In the genomic region with DNA sequence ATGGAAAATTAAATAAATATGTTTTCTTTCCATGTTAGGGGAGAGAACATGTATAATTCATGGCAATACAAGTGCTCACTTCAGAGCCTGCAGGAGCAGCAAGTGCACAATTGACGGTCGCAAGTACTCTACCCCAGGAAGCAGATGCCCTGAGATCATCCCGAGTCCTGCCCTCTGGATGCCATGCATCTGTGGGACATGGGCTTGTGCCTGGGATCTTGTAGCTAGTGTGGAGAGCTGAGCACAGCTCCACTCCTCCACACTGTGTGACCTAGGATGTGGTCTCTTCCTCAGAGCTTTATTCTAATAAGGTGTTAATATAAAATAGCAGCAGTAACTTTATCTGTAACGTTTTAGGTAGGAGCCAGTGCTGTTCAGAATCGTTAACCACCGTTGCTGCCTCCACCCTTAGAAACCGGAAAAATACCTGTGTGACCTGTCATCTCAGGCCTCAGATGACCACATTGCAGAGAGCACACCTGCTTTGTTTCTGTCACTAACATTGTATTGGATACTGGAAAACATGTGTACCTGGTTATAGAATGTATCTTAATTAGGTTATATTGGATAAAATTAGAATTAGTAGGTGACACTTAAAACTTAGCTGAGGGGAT, we compare ENCODE assay signal across 18 cellular contexts.
A peak's percentile ranks its signal among the peaks of the same experiment; 100 is the strongest.
DNase-seq lines count a peak whose midpoint lies in the region; ATAC-seq and TF ChIP-seq lines count a peak whose summit lies in the region.
"Had no signal": no experiment of that assay in that cellular context is flagged by ENCODE, and none has a peak within 500 bp of the region (broad histone marks: within the 10 kb centered on the region; RNA-seq: fewer than 3 reads in every experiment).

No MANE protein-coding gene starts in this region.

- ATAC-seq in GM18868 (IDR thresholded peaks at IDR 0.05; ENCODE audit: unreplicated experiment) = peak; percentile 6
- ATAC-seq in stimulated activated effector memory CD8-positive, alpha-beta T cell treated with anti-CD3 and anti-CD28 coated beads, Interleukin-12 subunit alpha, Interleukin-12 subunit beta, amount 100 ng/mL, for 72 hours = peak; percentile 50

- TF ChIP-seq CTCF in chondrocyte (IDR thresholded peaks at IDR 0.05) = no peak

- no peak overlapping the region for H3K27ac Mint-ChIP-seq in chondrocyte (ENCODE audit: unreplicated experiment)
- no peak overlapping the region for H3K27ac Mint-ChIP-seq in stimulated activated effector memory CD8-positive, alpha-beta T cell treated with anti-CD3 and anti-CD28 coated beads, Interleukin-12 subunit alpha, Interleukin-12 subunit beta, amount 100 ng/mL, for 72 hours
- H3K27ac Mint-ChIP-seq: activated CD8-positive, alpha-beta memory T cell treated with anti-CD3 and anti-CD28 coated beads, Interleukin-2, amount 10 ng/mL, durations not matched to agents 7 days and 5 days; stimulated activated naive CD8-positive, alpha-beta T cell treated with anti-CD3 and anti-CD28 coated beads, Interleukin-15, amount 100 ng/mL, for 72 hours had no signal

- peaks cover 19% of the 10 kb centered on the region for H3K9me3 Mint-ChIP-seq in chondrocyte (ENCODE audit: low read depth)
- H3K9me3 Mint-ChIP-seq in stimulated activated effector memory CD8-positive, alpha-beta T cell treated with anti-CD3 and anti-CD28 coated beads, Interleukin-12 subunit alpha, Interleukin-12 subunit beta, amount 100 ng/mL, for 72 hours = no peaks in the 10 kb centered on the region
- H3K9me3 Mint-ChIP-seq: stimulated activated naive CD8-positive, alpha-beta T cell treated with anti-CD3 and anti-CD28 coated beads, Interleukin-15, amount 100 ng/mL, for 72 hours had no signal

- no peak overlapping the region for H3K4me3 Mint-ChIP-seq in chondrocyte (ENCODE audit: unreplicated experiment)
- no peak overlapping the region for H3K4me3 Mint-ChIP-seq in stimulated activated effector memory CD8-positive, alpha-beta T cell treated with anti-CD3 and anti-CD28 coated beads, Interleukin-12 subunit alpha, Interleukin-12 subunit beta, amount 100 ng/mL, for 72 hours
- H3K4me3 Mint-ChIP-seq: activated CD8-positive, alpha-beta memory T cell treated with anti-CD3 and anti-CD28 coated beads, Interleukin-2, amount 10 ng/mL, durations not matched to agents 7 days and 5 days; stimulated activated naive CD8-positive, alpha-beta T cell treated with anti-CD3 and anti-CD28 coated beads, Interleukin-15, amount 100 ng/mL, for 72 hours had no signal

- no peaks in the 10 kb centered on the region for H3K27me3 Mint-ChIP-seq in chondrocyte (ENCODE audit: low read depth)

- peak; percentile 62 for DNase-seq in HT-29 (ENCODE audit: low spot score)
- peak; percentile 94 for DNase-seq in chondrocyte (ENCODE audit: low spot score)
- no peak for DNase-seq in stimulated activated effector memory CD8-positive, alpha-beta T cell treated with anti-CD3 and anti-CD28 coated beads, Interleukin-12 subunit alpha, Interleukin-12 subunit beta, amount 100 ng/mL, for 72 hours (ENCODE audit: low spot score in 2 of 2)
- DNase-seq in NCI-H446 (lab: John Stamatoyannopoulos, UW) = no peak
- no peak for DNase-seq in NCI-H2171 treated with DMSO at 0.1 percent for 48 hours (lab: John Stamatoyannopoulos, UW)
- DNase-seq in HuH-7.5 (ENCODE audit: low spot score) = no peak
- DNase-seq: amygdala; BE2C; effector CD4-positive, alpha-beta T cell; GDM1; glutamatergic neuron; NCI-H1092; NCI-H2171; NCI-H82; ovary had no signal

- no peaks in the 10 kb centered on the region for H3K4me1 Mint-ChIP-seq in chondrocyte (ENCODE audit: low read depth)
- H3K4me1 Mint-ChIP-seq in stimulated activated effector memory CD8-positive, alpha-beta T cell treated with anti-CD3 and anti-CD28 coated beads, Interleukin-12 subunit alpha, Interleukin-12 subunit beta, amount 100 ng/mL, for 72 hours = no peaks in the 10 kb centered on the region
- H3K4me1 Mint-ChIP-seq: activated CD8-positive, alpha-beta memory T cell treated with anti-CD3 and anti-CD28 coated beads, Interleukin-2, amount 10 ng/mL, durations not matched to agents 7 days and 5 days; stimulated activated naive CD8-positive, alpha-beta T cell treated with anti-CD3 and anti-CD28 coated beads, Interleukin-15, amount 100 ng/mL, for 72 hours had no signal

- no peaks in the 10 kb centered on the region for H3K36me3 Mint-ChIP-seq in chondrocyte (ENCODE audit: low read depth)
- no peaks in the 10 kb centered on the region for H3K36me3 Mint-ChIP-seq in stimulated activated effector memory CD8-positive, alpha-beta T cell treated with anti-CD3 and anti-CD28 coated beads, Interleukin-12 subunit alpha, Interleukin-12 subunit beta, amount 100 ng/mL, for 72 hours
- H3K36me3 Mint-ChIP-seq: activated CD8-positive, alpha-beta memory T cell treated with anti-CD3 and anti-CD28 coated beads, Interleukin-2, amount 10 ng/mL, durations not matched to agents 7 days and 5 days had no signal

Comparison
In these comparisons a context has a peak if more than half of its experiments do, and no peak if none do; other contexts are left out.
1. DNase-seq: peak in HT-29 (single experiment) and chondrocyte (single experiment); none in stimulated activated effector memory CD8-positive, alpha-beta T cell treated with anti-CD3 and anti-CD28 coated beads, Interleukin-12 subunit alpha, Interleukin-12 subunit beta, amount 100 ng/mL, for 72 hours (0 of 2), NCI-H446 (0 of 2), NCI-H2171 treated with DMSO at 0.1 percent for 48 hours (single experiment) and HuH-7.5 (single experiment).